21 cellular contexts compared by ENCODE assay signal in genomic region chr18:11020867-11021414, GRCh38.
DNase-seq lines count a peak whose midpoint lies in the region; ATAC-seq, FAIRE-seq and TF ChIP-seq lines count a peak whose summit lies in the region.
"Had no signal": no experiment of that assay in that cellular context is flagged by ENCODE, and none has a peak within 500 bp of the region (broad histone marks: within the 10 kb centered on the region; RNA-seq: fewer than 3 reads in every experiment).

No MANE protein-coding gene starts in this region.

- TF ChIP-seq CTCF in Loucy (conservative IDR thresholded peaks at IDR 0.05; ENCODE audit: low read length), result no peak
- no peak for TF ChIP-seq CTCF in endodermal cell (conservative IDR thresholded peaks at IDR 0.05)
- no peak for TF ChIP-seq CTCF in nephron (IDR thresholded peaks at IDR 0.05; ENCODE audit: unreplicated experiment in 3 of 3)
- no peak for TF ChIP-seq CTCF in Calu3 (IDR thresholded peaks at IDR 0.05; ENCODE audit: unreplicated experiment)

- peaks cover 7% of the 10 kb centered on the region for H3K9me3 Mint-ChIP-seq in endodermal cell
- H3K9me3 Mint-ChIP-seq in nephron, result no peaks in the 10 kb centered on the region
- H3K9me3 Mint-ChIP-seq in Calu3 (ENCODE audit: low read depth, unreplicated experiment), result no peaks in the 10 kb centered on the region

- no peaks in the 10 kb centered on the region for H3F3A ChIP-seq in Loucy (ENCODE audit: low read depth)

- peak; percentile 26 for FAIRE-seq in GM12891 (lab: Jason Lieb, UNC)
- FAIRE-seq: A204.1, K562, RCC 7860 had no signal

- H3K4me1 Mint-ChIP-seq in endodermal cell (peaks cover 32% of the 10 kb centered on the region), nephron (peaks cover 24% of the 10 kb centered on the region), Calu3 (ENCODE audit: low read depth, unreplicated experiment) (no peaks in the 10 kb centered on the region)
- H3K4me1 Mint-ChIP-seq: B cell, CD14-positive monocyte had no signal

- no peak overlapping the region for H3K4me2 ChIP-seq in Loucy (ENCODE audit: low read depth, low read length, poor library complexity, severe bottlenecking)

- DNase-seq in GM12891 (ENCODE audit: insufficient read length, low spot score) (no peak), endodermal cell (no peak), Calu3 (no peak), RKO (ENCODE audit: low spot score) (no peak)
- DNase-seq: MM.1S, NCI-H1048, NCI-H1436, NCI-H187 treated with DMSO at 0.1 percent for 48 hours, NCI-H82, OCI-M1 had no signal

- BruUV-seq in Calu3 (replicated peaks; lab: Mats Ljungman, UMichigan), result no TSS peak

- H4K20me1 ChIP-seq in Loucy (ENCODE audit: insufficient read depth, low read length, poor library complexity, severe bottlenecking), result no peaks in the 10 kb centered on the region

- H3K9ac ChIP-seq in Loucy (ENCODE audit: low read depth, low read length, poor library complexity, severe bottlenecking) (no peak overlapping the region), endodermal cell (ENCODE audit: extremely low read depth, low read length, poor library complexity, severe bottlenecking) (no peak overlapping the region)

- TF ChIP-seq POLR2A in GM12891 (IDR thresholded peaks at IDR 0.05; ENCODE audit: low read depth, low read length), result no peak

- H3K27me3 Mint-ChIP-seq in endodermal cell (ENCODE audit: insufficient read depth) (no peaks in the 10 kb centered on the region), nephron (ENCODE audit: low read depth) (peaks cover 4% of the 10 kb centered on the region), Calu3 (ENCODE audit: unreplicated experiment) (no peaks in the 10 kb centered on the region)
- H3K27me3 Mint-ChIP-seq: B cell had no signal

- H3K27me3 ChIP-seq in Loucy (ENCODE audit: insufficient read depth, low read length, poor library complexity, severe bottlenecking) (no peaks in the 10 kb centered on the region), endodermal cell (ENCODE audit: control insufficient read depth, insufficient read depth, low read length, poor library complexity, severe bottlenecking) (no peaks in the 10 kb centered on the region)
- H3K27me3 ChIP-seq: SJSA1 had no signal

- H3K27ac ChIP-seq in endodermal cell (ENCODE audit: low read depth, low read length), result no peak overlapping the region
- H3K27ac ChIP-seq: SJSA1 had no signal

- H3K9me2 ChIP-seq in Loucy (replicated peaks; ENCODE audit: low read depth, low read length), result no peaks in the 10 kb centered on the region

- peaks cover 13% of the 10 kb centered on the region for H3K4me1 ChIP-seq in Loucy (ENCODE audit: insufficient read depth, low read length, poor library complexity, severe bottlenecking)
- H3K4me1 ChIP-seq in endodermal cell (ENCODE audit: control insufficient read depth, insufficient read depth, low read length), result peaks cover 15% of the 10 kb centered on the region

- peaks cover 6% of the 10 kb centered on the region for H3K36me3 Mint-ChIP-seq in endodermal cell (ENCODE audit: low read depth)
- no peaks in the 10 kb centered on the region for H3K36me3 Mint-ChIP-seq in nephron (ENCODE audit: low read depth)
- H3K36me3 Mint-ChIP-seq in Calu3 (ENCODE audit: insufficient read depth, unreplicated experiment), result no peaks in the 10 kb centered on the region
- H3K36me3 Mint-ChIP-seq: CD14-positive monocyte had no signal

- peak overlapping the region; percentile 9 for H3K27ac Mint-ChIP-seq in endodermal cell
- H3K27ac Mint-ChIP-seq in nephron, result peak overlapping the region; percentile 12 to 42 (median 25)
- H3K27ac Mint-ChIP-seq in Calu3 (ENCODE audit: unreplicated experiment), result no peak overlapping the region
- H3K27ac Mint-ChIP-seq: B cell, CD14-positive monocyte had no signal

- intact Hi-C loops in Calu3 (cut with micrococcal nuclease; ENCODE audit: unreplicated experiment), result no loop called here

- no peaks in the 10 kb centered on the region for H3K9me3 ChIP-seq in Loucy (ENCODE audit: insufficient read depth, low read depth, low read length)
- no peaks in the 10 kb centered on the region for H3K9me3 ChIP-seq in endodermal cell (ENCODE audit: control insufficient read depth, low read length)
- H3K9me3 ChIP-seq: SJSA1 had no signal

- H2AFZ ChIP-seq in Loucy (ENCODE audit: low read length), result peak overlapping the region; percentile 37

- no peak overlapping the region for H3K4me3 ChIP-seq in Loucy (ENCODE audit: low read length, poor library complexity, severe bottlenecking)
- H3K4me3 ChIP-seq in endodermal cell (ENCODE audit: low read length), result no peak overlapping the region
- H3K4me3 ChIP-seq: K562, SJSA1 had no signal

- H3K4me3 Mint-ChIP-seq in endodermal cell (no peak overlapping the region), nephron (no peak overlapping the region), Calu3 (ENCODE audit: low read depth, unreplicated experiment) (no peak overlapping the region)
- H3K4me3 Mint-ChIP-seq: B cell, CD14-positive monocyte had no signal

- 85% methylated on average over 2 to 6 of the region's 6 CpGs for WGBS in endodermal cell (ENCODE audit: insufficient coverage in 1 of 2, insufficient read length in 1 of 2), 2 experiments

- ATAC-seq in HG02571 (IDR thresholded peaks at IDR 0.05; ENCODE audit: unreplicated experiment) (no peak), GM19463 (IDR thresholded peaks at IDR 0.05; ENCODE audit: unreplicated experiment) (no peak)
- ATAC-seq: K562, Right ventricle myocardium inferior had no signal

- H3K79me2 ChIP-seq in Loucy (ENCODE audit: insufficient read depth, low read length), result no peaks in the 10 kb centered on the region

- CTCF ChIA-PET in Calu3 (lab: Charles Lee), result interaction anchor here (0.5 kb wide), 1 partner anchor 245 kb away, joined by 4 read pairs; no protein-coding TSS in a partner anchor

- no peaks in the 10 kb centered on the region for H3K36me3 ChIP-seq in Loucy (ENCODE audit: insufficient read depth, low read length)
- no peaks in the 10 kb centered on the region for H3K36me3 ChIP-seq in endodermal cell (ENCODE audit: control insufficient read depth, insufficient read depth, low read length)
- H3K36me3 ChIP-seq: SJSA1 had no signal

TF ChIP-seq in GM12891, 5 proteins besides CTCF, POLR2A, EP300 and RAD21:
- TF ChIP-seq POLR2AphosphoS5 (IDR thresholded peaks at IDR 0.05; ENCODE audit: low read depth, low read length) (no peak), PAX5 (IDR thresholded peaks at IDR 0.05; ENCODE audit: insufficient read depth, low read length, severe bottlenecking) (no peak), TAF1 (IDR thresholded peaks at IDR 0.05; ENCODE audit: low read depth, low read length) (no peak), POU2F2 (IDR thresholded peaks at IDR 0.05; ENCODE audit: low read depth, low read length) (no peak), SPI1 (IDR thresholded peaks at IDR 0.05; ENCODE audit: low read depth, low read length) (no peak)
